8 cellular contexts compared by ENCODE assay signal in the genomic region with DNA sequence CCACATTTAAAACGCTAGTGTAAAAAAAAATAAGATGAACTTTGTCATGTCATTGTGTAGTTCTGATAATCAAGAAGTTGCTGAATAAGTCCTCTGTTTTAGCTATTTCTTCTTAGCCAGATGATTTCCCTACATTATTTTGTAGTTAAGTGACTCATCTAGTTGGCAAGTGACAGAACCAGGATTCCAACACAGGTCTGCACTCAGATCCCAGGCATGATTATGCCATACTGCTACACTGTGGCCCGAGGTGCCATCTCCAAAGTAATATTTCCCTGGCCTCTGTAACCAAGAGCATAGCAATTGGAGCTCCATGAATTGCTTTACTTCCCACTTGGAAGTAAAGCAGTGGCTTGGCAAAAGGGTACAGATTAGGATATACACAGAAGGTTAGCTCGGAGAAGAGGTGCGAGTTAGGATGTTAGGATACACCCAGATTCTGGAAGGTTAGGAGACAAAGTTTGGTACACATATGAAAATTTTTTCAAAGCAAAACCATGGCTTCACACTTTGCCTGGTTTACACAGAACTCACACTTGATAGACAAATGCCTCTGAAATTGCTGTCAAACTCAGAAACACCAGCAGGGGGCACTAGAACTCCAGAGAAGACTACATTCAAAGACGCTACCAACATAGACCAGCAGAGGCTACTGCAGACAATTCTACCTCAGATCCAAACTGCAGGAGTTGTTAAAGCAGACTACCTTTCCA. TPM values are rescaled to one million over a fixed set of nuclear protein-coding genes. Genes with fewer than 3 reads are reported as not detected.
DNase-seq lines count a peak whose midpoint lies in the region; ATAC-seq and TF ChIP-seq lines count a peak whose summit lies in the region.

No MANE protein-coding gene starts in this region.

- intact Hi-C loops in heart right ventricle (cut with DNase I) = loop anchor here in 6 of 10 donors (1.0 to 10.0 kb wide), 5 partner anchors 79 to 599 kb away; no protein-coding TSS in a partner anchor

- H3K27ac ChIP-seq in heart right ventricle = no peak overlapping the region

- peaks cover 0 to 36% (median 0%) of the 10 kb centered on the region in 7 donors for H3K27me3 ChIP-seq in heart right ventricle

- peaks cover 0 to 14% (median 0%) of the 10 kb centered on the region in 9 donors for H3K36me3 ChIP-seq in heart right ventricle

- TF ChIP-seq CTCF in GM10248 (IDR thresholded peaks at IDR 0.05; ENCODE audit: control extremely low read depth, extremely low read depth, low read depth, missing control alignments) (peak; percentile 50), heart right ventricle (IDR thresholded peaks at IDR 0.05) (peak; percentile 48 to 83 (median 77)), retinal pigment epithelial cell (conservative IDR thresholded peaks at IDR 0.05; ENCODE audit: low read depth, low read length) (peak; percentile 75)

- CTCF ChIA-PET in GM10248 (lab: Yijun Ruan, JAX) (interaction anchor here (0.8 to 7.0 kb wide), 10 partner anchors 11 to 96 kb away, joined by 3 to 104 read pairs (median 4); no protein-coding TSS in a partner anchor), HEK293T (lab: Yijun Ruan, JAX) (interaction anchor here (0.6 to 7.2 kb wide), 8 partner anchors 14 to 140 kb away, joined by 3 to 83 read pairs (median 4); no protein-coding TSS in a partner anchor)

- H3K4me1 Mint-ChIP-seq in activated naive CD8-positive, alpha-beta T cell treated with anti-CD3 and anti-CD28 coated beads for 36 hours = peaks cover 21% of the 10 kb centered on the region

- H3K4me3 Mint-ChIP-seq in activated naive CD8-positive, alpha-beta T cell treated with anti-CD3 and anti-CD28 coated beads for 36 hours = no peak overlapping the region

- DNase-seq in GM10248 (ENCODE audit: extremely low spot score) (peak; percentile 58), HEK293T (ENCODE audit: extremely low spot score) (peak; percentile 84), NCI-H1092 (lab: John Stamatoyannopoulos, UW) (peak; percentile 70), SKM-1 (lab: John Stamatoyannopoulos, UW; ENCODE audit: unreplicated experiment) (peak; percentile 21), heart right ventricle (peak in 1 of 2 donors; percentile 55), retinal pigment epithelial cell (ENCODE audit: low read depth) (peak; percentile 21), cortex of kidney (lab: John Stamatoyannopoulos, UW) (no peak)
- peak; percentile 40 for DNase-seq in activated naive CD8-positive, alpha-beta T cell treated with anti-CD3 and anti-CD28 coated beads for 36 hours

- ATAC-seq in heart right ventricle = peak in 7 of 8 donors; percentile 30 to 79 (median 71)

- no peaks in the 10 kb centered on the region for H3K4me1 ChIP-seq in heart right ventricle

- H3K36me3 Mint-ChIP-seq in activated naive CD8-positive, alpha-beta T cell treated with anti-CD3 and anti-CD28 coated beads for 36 hours = no peaks in the 10 kb centered on the region

- no peak overlapping the region for H3K4me3 ChIP-seq in heart right ventricle
- no peak overlapping the region for H3K4me3 ChIP-seq in retinal pigment epithelial cell (ENCODE audit: low read length)

- H3K9me3 ChIP-seq in heart right ventricle = no peaks in the 10 kb centered on the region

- POLR2A ChIA-PET in GM10248 (lab: Yijun Ruan, JAX) (no interaction called here), HEK293T (lab: Yijun Ruan, JAX) (interaction anchor here (0.6 kb wide), 1 partner anchor 66 kb away, joined by 3 read pairs; no protein-coding TSS in a partner anchor)

- no peaks in the 10 kb centered on the region for H3K9me3 Mint-ChIP-seq in activated naive CD8-positive, alpha-beta T cell treated with anti-CD3 and anti-CD28 coated beads for 36 hours

- 33 to 40% methylated on average over 5 of the region's 5 CpGs for WGBS in heart right ventricle, 2 donors

- no peak overlapping the region for H3K27ac Mint-ChIP-seq in activated naive CD8-positive, alpha-beta T cell treated with anti-CD3 and anti-CD28 coated beads for 36 hours

- peaks cover 11% of the 10 kb centered on the region for H3K27me3 Mint-ChIP-seq in activated naive CD8-positive, alpha-beta T cell treated with anti-CD3 and anti-CD28 coated beads for 36 hours

TF ChIP-seq in HEK293T, 16 proteins besides CTCF, POLR2A, EP300 and RAD21:
- TF ChIP-seq SP1 (IDR thresholded peaks at IDR 0.05) (no peak), ELF4 (IDR thresholded peaks at IDR 0.05) (no peak)

RNA-seq across cellular contexts. Expression of gene SRPX2, which starts 41.4 kb away (rescaled TPM):
- not detected for total RNA-seq in activated naive CD8-positive, alpha-beta T cell treated with anti-CD3 and anti-CD28 coated beads for 36 hours
- 10 to 100 TPM in 3 of 10 donors, 1 to 10 TPM in 7; 4.2 to 27.5 (median 6.9) TPM for total RNA-seq in heart right ventricle
- 10 to 100 TPM in 1 of 2 donors, 1 to 10 TPM in 1; 5.2 to 11.4 TPM for polyA plus RNA-seq in heart right ventricle

RNA-seq across cellular contexts. Expression of gene SYTL4, which starts 46.5 kb away (rescaled TPM):
- not detected for total RNA-seq in activated naive CD8-positive, alpha-beta T cell treated with anti-CD3 and anti-CD28 coated beads for 36 hours
- total RNA-seq in heart right ventricle = 1 to 10 TPM in 9 of 10 donors, under 1 TPM in 1; 0.95 to 4.0 (median 2.0) TPM
- polyA plus RNA-seq in heart right ventricle = 1 to 10 TPM; 2.1 to 3.1 TPM

RNA-seq across cellular contexts. Expression of gene TSPAN6, which starts 48.8 kb away (rescaled TPM):
- total RNA-seq in activated naive CD8-positive, alpha-beta T cell treated with anti-CD3 and anti-CD28 coated beads for 36 hours = under 1 TPM; 0.43 to 0.52 TPM
- 1 to 10 TPM; 3.0 to 6.5 (median 5.5) TPM for total RNA-seq in heart right ventricle
- polyA plus RNA-seq in heart right ventricle = 1 to 10 TPM; 4.3 to 8.6 TPM

Comparison
In these comparisons a context has a peak if more than half of its experiments do, and no peak if none do; other contexts are left out.
1. RNA of gene SRPX2, which starts 41.4 kb away (total RNA-seq): 4.2 to 27.5 TPM in heart right ventricle; not detected in activated naive CD8-positive, alpha-beta T cell treated with anti-CD3 and anti-CD28 coated beads for 36 hours; every median in the first group is over 4 times any median in the second.
2. Peak in every context shown above with its lines, with median percentiles within 50 percentile points of each other: CTCF ChIP-seq.